In the genomic region with DNA sequence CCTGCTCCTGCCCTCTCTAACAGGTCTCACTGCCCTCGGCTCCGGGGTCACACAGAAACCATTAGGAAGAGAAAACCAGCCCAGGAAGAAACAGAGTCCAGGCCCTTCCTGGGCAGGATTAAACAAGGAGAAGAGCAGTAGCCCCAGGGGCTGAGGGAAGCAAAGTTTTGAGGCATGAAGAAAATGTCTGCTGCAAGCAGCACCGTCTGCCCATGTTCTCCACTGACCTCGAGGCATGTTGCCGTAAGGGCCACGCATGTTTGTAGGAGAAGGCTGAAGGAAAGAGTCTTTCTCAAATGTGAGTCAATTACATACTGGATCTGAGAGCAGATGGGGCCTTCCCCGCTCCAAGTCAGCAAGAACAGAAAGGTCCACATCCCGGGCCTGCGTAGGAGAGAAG, we compare ENCODE assay signal across 18 cellular contexts. TPM values are rescaled to one million over a fixed set of nuclear protein-coding genes. Genes with fewer than 3 reads are reported as not detected.
DNase-seq lines count a peak whose midpoint lies in the region; ATAC-seq and TF ChIP-seq lines count a peak whose summit lies in the region.
"Had no signal": no experiment of that assay in that cellular context is flagged by ENCODE, and none has a peak within 500 bp of the region (broad histone marks: within the 10 kb centered on the region; RNA-seq: fewer than 3 reads in every experiment).

No MANE protein-coding gene starts in this region.

- no peak for DNase-seq in activated CD8-positive, alpha-beta T cell treated with anti-CD3 and anti-CD28 coated beads for 36 hours
- no peak for DNase-seq in activated CD8-positive, alpha-beta T cell treated with anti-CD3 and anti-CD28 coated beads, Interleukin-2, amount 10 ng/mL, durations not matched to agents 7 days and 5 days
- DNase-seq in stimulated activated naive CD8-positive, alpha-beta T cell treated with anti-CD3 and anti-CD28 coated beads, Interleukin-15, Interleukin-2, amounts not matched to agents 100 U/mL and 50 U/mL, for 24 hours = no peak
- DNase-seq: AML-193; Calu3; CD8-positive, alpha-beta T cell; DMS79 treated with DMSO at 0.1 percent for 48 hours; GF-D8; GOT3; H7; HFFc6 had no signal

- no peaks in the 10 kb centered on the region for H3K27me3 ChIP-seq in neutrophil

- H3K4me1 Mint-ChIP-seq in activated CD8-positive, alpha-beta T cell treated with anti-CD3 and anti-CD28 coated beads for 36 hours (ENCODE audit: low read depth) = peaks cover 20% of the 10 kb centered on the region
- H3K4me1 Mint-ChIP-seq in activated CD8-positive, alpha-beta T cell treated with anti-CD3 and anti-CD28 coated beads, Interleukin-2, amount 10 ng/mL, durations not matched to agents 7 days and 5 days (ENCODE audit: low read depth) = peaks cover 28% of the 10 kb centered on the region
- H3K4me1 Mint-ChIP-seq in stimulated activated naive CD8-positive, alpha-beta T cell treated with anti-CD3 and anti-CD28 coated beads, Interleukin-15, Interleukin-2, amounts not matched to agents 100 ng/mL and 50 ng/mL, for 24 hours (ENCODE audit: low read depth) = peaks cover 21% of the 10 kb centered on the region
- H3K4me1 Mint-ChIP-seq in stimulated activated memory B cell treated with anti-CD40 and anti-IgM and Interleukin-4, amounts not matched to agents 10 μg/mL and 1 μg/mL and 100 μg/mL, for 72 hours = peaks cover 48% of the 10 kb centered on the region

- no peak overlapping the region for H3K4me3 Mint-ChIP-seq in activated CD8-positive, alpha-beta T cell treated with anti-CD3 and anti-CD28 coated beads for 36 hours
- no peak overlapping the region for H3K4me3 Mint-ChIP-seq in activated CD8-positive, alpha-beta T cell treated with anti-CD3 and anti-CD28 coated beads, Interleukin-2, amount 10 ng/mL, durations not matched to agents 7 days and 5 days
- no peak overlapping the region for H3K4me3 Mint-ChIP-seq in stimulated activated naive CD8-positive, alpha-beta T cell treated with anti-CD3 and anti-CD28 coated beads, Interleukin-15, Interleukin-2, amounts not matched to agents 100 ng/mL and 50 ng/mL, for 24 hours
- H3K4me3 Mint-ChIP-seq in stimulated activated memory B cell treated with anti-CD40 and anti-IgM and Interleukin-4, amounts not matched to agents 10 μg/mL and 1 μg/mL and 100 μg/mL, for 72 hours = no peak overlapping the region
- H3K4me3 Mint-ChIP-seq: CD8-positive, alpha-beta T cell; HFFc6 had no signal

- peak overlapping the region; percentile 34 for H3K27ac Mint-ChIP-seq in activated CD8-positive, alpha-beta T cell treated with anti-CD3 and anti-CD28 coated beads for 36 hours
- no peak overlapping the region for H3K27ac Mint-ChIP-seq in activated CD8-positive, alpha-beta T cell treated with anti-CD3 and anti-CD28 coated beads, Interleukin-2, amount 10 ng/mL, durations not matched to agents 7 days and 5 days
- H3K27ac Mint-ChIP-seq in stimulated activated naive CD8-positive, alpha-beta T cell treated with anti-CD3 and anti-CD28 coated beads, Interleukin-15, Interleukin-2, amounts not matched to agents 100 ng/mL and 50 ng/mL, for 24 hours = peak overlapping the region; percentile 41
- H3K27ac Mint-ChIP-seq in stimulated activated memory B cell treated with anti-CD40 and anti-IgM and Interleukin-4, amounts not matched to agents 10 μg/mL and 1 μg/mL and 100 μg/mL, for 72 hours = no peak overlapping the region
- H3K27ac Mint-ChIP-seq: CD8-positive, alpha-beta T cell; HFFc6 had no signal

- H3K9me3 ChIP-seq in neutrophil = no peaks in the 10 kb centered on the region
- H3K9me3 ChIP-seq: A549 had no signal

- H3K36me3 Mint-ChIP-seq in activated CD8-positive, alpha-beta T cell treated with anti-CD3 and anti-CD28 coated beads for 36 hours (ENCODE audit: low read depth) = peaks cover 31% of the 10 kb centered on the region
- H3K36me3 Mint-ChIP-seq in activated CD8-positive, alpha-beta T cell treated with anti-CD3 and anti-CD28 coated beads, Interleukin-2, amount 10 ng/mL, durations not matched to agents 7 days and 5 days (ENCODE audit: low read depth) = peaks cover 52% of the 10 kb centered on the region
- peaks cover 67% of the 10 kb centered on the region for H3K36me3 Mint-ChIP-seq in stimulated activated naive CD8-positive, alpha-beta T cell treated with anti-CD3 and anti-CD28 coated beads, Interleukin-15, Interleukin-2, amounts not matched to agents 100 ng/mL and 50 ng/mL, for 24 hours (ENCODE audit: low read depth)
- H3K36me3 Mint-ChIP-seq in stimulated activated memory B cell treated with anti-CD40 and anti-IgM and Interleukin-4, amounts not matched to agents 10 μg/mL and 1 μg/mL and 100 μg/mL, for 72 hours = peaks cover 56% of the 10 kb centered on the region

- H3K4me1 ChIP-seq in neutrophil (ENCODE audit: control insufficient read depth in 1 of 2, insufficient read depth in 1 of 2, low read depth in 1 of 2, low read length in 1 of 2) = peaks cover 31 to 37% of the 10 kb centered on the region in 2 experiments

- no peaks in the 10 kb centered on the region for H3K9me3 Mint-ChIP-seq in activated CD8-positive, alpha-beta T cell treated with anti-CD3 and anti-CD28 coated beads for 36 hours
- H3K9me3 Mint-ChIP-seq in activated CD8-positive, alpha-beta T cell treated with anti-CD3 and anti-CD28 coated beads, Interleukin-2, amount 10 ng/mL, durations not matched to agents 7 days and 5 days (ENCODE audit: insufficient read depth) = no peaks in the 10 kb centered on the region
- no peaks in the 10 kb centered on the region for H3K9me3 Mint-ChIP-seq in stimulated activated naive CD8-positive, alpha-beta T cell treated with anti-CD3 and anti-CD28 coated beads, Interleukin-15, Interleukin-2, amounts not matched to agents 100 ng/mL and 50 ng/mL, for 24 hours
- no peaks in the 10 kb centered on the region for H3K9me3 Mint-ChIP-seq in stimulated activated memory B cell treated with anti-CD40 and anti-IgM and Interleukin-4, amounts not matched to agents 10 μg/mL and 1 μg/mL and 100 μg/mL, for 72 hours
- H3K9me3 Mint-ChIP-seq: CD8-positive, alpha-beta T cell; HFFc6 had no signal

- peak overlapping the region; percentile 96 for H3K27ac ChIP-seq in neutrophil
- H3K27ac ChIP-seq: 22Rv1 had no signal

- no peak overlapping the region for H3K4me3 ChIP-seq in neutrophil (ENCODE audit: low read depth in 1 of 2, low read length in 1 of 2)
- H3K4me3 ChIP-seq: A549 had no signal

- no peak for TF ChIP-seq CTCF in activated CD8-positive, alpha-beta T cell treated with anti-CD3 and anti-CD28 coated beads for 36 hours (IDR thresholded peaks at IDR 0.05)
- TF ChIP-seq CTCF in neutrophil (IDR thresholded peaks at IDR 0.05) = no peak

- CTCF ChIA-PET in activated CD8-positive, alpha-beta T cell treated with anti-CD3 and anti-CD28 coated beads for 36 hours (lab: Charles Lee) = no interaction called here
- CTCF ChIA-PET in activated CD8-positive, alpha-beta T cell treated with anti-CD3 and anti-CD28 coated beads, Interleukin-2, amount 10 ng/mL, durations not matched to agents 7 days and 5 days (lab: Charles Lee) = no interaction called here

- peaks cover 60% of the 10 kb centered on the region for H3K36me3 ChIP-seq in neutrophil

- POLR2A ChIA-PET in activated CD8-positive, alpha-beta T cell treated with anti-CD3 and anti-CD28 coated beads for 36 hours (lab: Charles Lee) = interaction anchor here (0.7 kb wide), 1 partner anchor 11 kb away, joined by 4 read pairs; no protein-coding TSS in a partner anchor
- POLR2A ChIA-PET in activated CD8-positive, alpha-beta T cell treated with anti-CD3 and anti-CD28 coated beads, Interleukin-2, amount 10 ng/mL, durations not matched to agents 7 days and 5 days (lab: Charles Lee) = interaction anchor here (1.1 kb wide), 1 partner anchor 20 kb away, joined by 3 read pairs; no protein-coding TSS in a partner anchor

- no peak for ATAC-seq in activated CD8-positive, alpha-beta T cell treated with anti-CD3 and anti-CD28 coated beads for 36 hours
- no peak for ATAC-seq in activated CD8-positive, alpha-beta T cell treated with anti-CD3 and anti-CD28 coated beads, Interleukin-2, amount 10 ng/mL, durations not matched to agents 7 days and 5 days
- no peak for ATAC-seq in stimulated activated naive CD8-positive, alpha-beta T cell treated with anti-CD3 and anti-CD28 coated beads, Interleukin-15, Interleukin-2, amounts not matched to agents 100 U/mL and 50 U/mL, for 24 hours
- ATAC-seq in stimulated activated memory B cell treated with anti-CD40 and anti-IgM and Interleukin-4, amounts not matched to agents 10 μg/mL and 1 μg/mL and 100 μg/mL, for 72 hours = no peak
- no peak for ATAC-seq in GM21381 (IDR thresholded peaks at IDR 0.05; ENCODE audit: unreplicated experiment)
- ATAC-seq: A549; CD8-positive, alpha-beta T cell; HCT116 had no signal

- H3K27me3 Mint-ChIP-seq in activated CD8-positive, alpha-beta T cell treated with anti-CD3 and anti-CD28 coated beads for 36 hours = no peaks in the 10 kb centered on the region
- H3K27me3 Mint-ChIP-seq in activated CD8-positive, alpha-beta T cell treated with anti-CD3 and anti-CD28 coated beads, Interleukin-2, amount 10 ng/mL, durations not matched to agents 7 days and 5 days (ENCODE audit: low read depth) = no peaks in the 10 kb centered on the region
- no peaks in the 10 kb centered on the region for H3K27me3 Mint-ChIP-seq in stimulated activated naive CD8-positive, alpha-beta T cell treated with anti-CD3 and anti-CD28 coated beads, Interleukin-15, Interleukin-2, amounts not matched to agents 100 ng/mL and 50 ng/mL, for 24 hours
- H3K27me3 Mint-ChIP-seq in stimulated activated memory B cell treated with anti-CD40 and anti-IgM and Interleukin-4, amounts not matched to agents 10 μg/mL and 1 μg/mL and 100 μg/mL, for 72 hours = no peaks in the 10 kb centered on the region

- intact Hi-C loops in activated CD8-positive, alpha-beta T cell treated with anti-CD3 and anti-CD28 coated beads for 36 hours (cut with micrococcal nuclease) = no loop called here

RNA-seq across cellular contexts. Expression of a gene that starts 4.2 kb away (rescaled TPM):
- total RNA-seq in activated CD8-positive, alpha-beta T cell treated with anti-CD3 and anti-CD28 coated beads for 36 hours = 10 to 100 TPM; 12.6 to 13.0 TPM
- 10 to 100 TPM; 19.7 to 21.4 TPM for total RNA-seq in activated CD8-positive, alpha-beta T cell treated with anti-CD3 and anti-CD28 coated beads, Interleukin-2, amount 10 ng/mL, durations not matched to agents 7 days and 5 days

RNA-seq across cellular contexts. Expression of a gene that starts 32.5 kb away (rescaled TPM):
- total RNA-seq in activated CD8-positive, alpha-beta T cell treated with anti-CD3 and anti-CD28 coated beads for 36 hours = 10 to 100 TPM; 11.7 to 12.5 TPM
- total RNA-seq in activated CD8-positive, alpha-beta T cell treated with anti-CD3 and anti-CD28 coated beads, Interleukin-2, amount 10 ng/mL, durations not matched to agents 7 days and 5 days = 10 to 100 TPM; 12.9 to 13.1 TPM

Comparison
In these comparisons a context has a peak if more than half of its experiments do, and no peak if none do; other contexts are left out.
1. H3K27ac Mint-ChIP-seq: peak in activated CD8-positive, alpha-beta T cell treated with anti-CD3 and anti-CD28 coated beads for 36 hours (single experiment) and stimulated activated naive CD8-positive, alpha-beta T cell treated with anti-CD3 and anti-CD28 coated beads, Interleukin-15, Interleukin-2, amounts not matched to agents 100 ng/mL and 50 ng/mL, for 24 hours (single experiment); none in activated CD8-positive, alpha-beta T cell treated with anti-CD3 and anti-CD28 coated beads, Interleukin-2, amount 10 ng/mL, durations not matched to agents 7 days and 5 days (single experiment) and stimulated activated memory B cell treated with anti-CD40 and anti-IgM and Interleukin-4, amounts not matched to agents 10 μg/mL and 1 μg/mL and 100 μg/mL, for 72 hours (single experiment).